ENCODE assay signal across 10 cellular contexts in genomic region chr10:22259280-22259679, GRCh38. TPM values are rescaled to one million over a fixed set of nuclear protein-coding genes. Genes with fewer than 3 reads are reported as not detected.
A peak's percentile ranks its signal among the peaks of the same experiment; 100 is the strongest.
DNase-seq lines count a peak whose midpoint lies in the region; ATAC-seq and TF ChIP-seq lines count a peak whose summit lies in the region.
"Had no signal": no experiment of that assay in that cellular context is flagged by ENCODE, and none has a peak within 500 bp of the region (broad histone marks: within the 10 kb centered on the region; RNA-seq: fewer than 3 reads in every experiment).

No MANE protein-coding gene starts in this region.

- H3K27me3 ChIP-seq in GM06990 (replicated peaks; ENCODE audit: control insufficient read depth, insufficient read depth, low read length) (no peaks in the 10 kb centered on the region), SK-N-SH (ENCODE audit: insufficient read depth) (peaks cover 5% of the 10 kb centered on the region; the same call in 1 of the 2 replicates)

- no peak overlapping the region for H3K9ac ChIP-seq in SK-N-SH

- no peak overlapping the region for H3K4me3 ChIP-seq in GM06990 (replicated peaks; ENCODE audit: low read depth, low read length)
- no peak overlapping the region for H3K4me3 ChIP-seq in SK-N-SH (ENCODE audit: low read depth in 2 of 2, low read length in 1 of 2)
- H3K4me3 ChIP-seq: hepatocyte had no signal

- H2AFZ ChIP-seq in SK-N-SH (ENCODE audit: low read depth), result no peak overlapping the region
- H2AFZ ChIP-seq: hepatocyte had no signal

- CTCF ChIA-PET in SK-N-SH (lab: Yijun Ruan, JAX), result interaction anchor here (1.0 to 1.5 kb wide), 2 partner anchors 13 to 56 kb away, joined by 3 read pairs; no protein-coding TSS in a partner anchor

- H4K20me1 ChIP-seq in SK-N-SH (ENCODE audit: insufficient read depth), result no peaks in the 10 kb centered on the region

- no peak for TF ChIP-seq EP300 in SK-N-SH (IDR thresholded peaks at IDR 0.05; ENCODE audit: borderline replicate concordance in 1 of 2, low read depth in 1 of 2, low read length in 1 of 2)

- no peaks in the 10 kb centered on the region for H3F3A ChIP-seq in SK-N-SH (replicated peaks; ENCODE audit: insufficient read depth)

- DNase-seq in GM06990 (ENCODE audit: extremely low read depth, insufficient read length) (no peak), SK-N-SH (no peak), germinal center (ENCODE audit: low spot score) (peak; percentile 18), NCI-H2081 (lab: John Stamatoyannopoulos, UW) (no peak)
- DNase-seq in activated CD4-positive, CD25-positive, alpha-beta regulatory T cell treated with anti-CD3 and anti-CD28 coated beads, Interleukin-2, amount 50 U/mL, for 72 hours, result no peak
- DNase-seq: NCI-H1048 had no signal

- H3K4me1 ChIP-seq in SK-N-SH (ENCODE audit: control insufficient read depth in 1 of 2, insufficient read depth in 2 of 2, low read depth in 1 of 2, low read length in 1 of 2), result no peaks in the 10 kb centered on the region

- H3K79me2 ChIP-seq in SK-N-SH (ENCODE audit: insufficient read depth), result no peaks in the 10 kb centered on the region
- H3K79me2 ChIP-seq: hepatocyte had no signal

- TF ChIP-seq RAD21 in SK-N-SH (IDR thresholded peaks at IDR 0.05; ENCODE audit: low read length), result 0 out of 2 replicates have a peak, but pooled peaks have one; percentile 12

- H3K9me2 ChIP-seq in SK-N-SH, result no peaks in the 10 kb centered on the region

- ATAC-seq in GM21717 (IDR thresholded peaks at IDR 0.05; ENCODE audit: unreplicated experiment) (peak; percentile 68), GM18870 (IDR thresholded peaks at IDR 0.05; ENCODE audit: unreplicated experiment) (no peak), GM21528 (IDR thresholded peaks at IDR 0.05; ENCODE audit: low FRiP score, unreplicated experiment) (no peak)

- TF ChIP-seq CTCF in GM06990 (IDR thresholded peaks at IDR 0.05; ENCODE audit: insufficient read depth, low read length, poor library complexity, severe bottlenecking) (peak; percentile 42), SK-N-SH (IDR thresholded peaks at IDR 0.05) (no peak)

- H3K9me3 ChIP-seq in SK-N-SH, result no peaks in the 10 kb centered on the region

- H3K27ac ChIP-seq in SK-N-SH (ENCODE audit: low read depth in 2 of 2, low read length in 1 of 2), result no peak overlapping the region
- H3K27ac ChIP-seq: hepatocyte had no signal

- POLR2A ChIA-PET in SK-N-SH (lab: Yijun Ruan, JAX), result no interaction called here

- WGBS in SK-N-SH (ENCODE audit: low lambda C conversion rate), result 63% methylated on average over 3 of the region's 3 CpGs

- H3K36me3 ChIP-seq in GM06990 (ENCODE audit: control insufficient read depth, insufficient read depth, low read length), result no peaks in the 10 kb centered on the region
- H3K36me3 ChIP-seq in SK-N-SH (replicated peaks in 1 of 2; ENCODE audit: control insufficient read depth in 1 of 2, insufficient read depth in 2 of 2, low read length in 1 of 2), result no peaks in the 10 kb centered on the region

- H3K4me2 ChIP-seq in SK-N-SH, result no peak overlapping the region
- H3K4me2 ChIP-seq: hepatocyte had no signal

TF ChIP-seq in SK-N-SH, 30 proteins besides CTCF, POLR2A, EP300 and RAD21:
- TF ChIP-seq CHD2 (IDR thresholded peaks at IDR 0.05; ENCODE audit: low read length, partially characterized antibody) (no peak), TEAD4 (IDR thresholded peaks at IDR 0.05; ENCODE audit: borderline replicate concordance, insufficient read depth) (no peak), IRF3 (IDR thresholded peaks at IDR 0.05; ENCODE audit: low read depth, low read length) (no peak), MXI1 (IDR thresholded peaks at IDR 0.05; ENCODE audit: low read depth, low read length) (no peak), NFIC (IDR thresholded peaks at IDR 0.05; ENCODE audit: borderline replicate concordance) (no peak), YY1 (IDR thresholded peaks at IDR 0.05; ENCODE audit: low read depth) (no peak), NRF1 (IDR thresholded peaks at IDR 0.05; ENCODE audit: low read depth, low read length) (no peak), FOXJ3 (CRISPR knock-in tag; IDR thresholded peaks at IDR 0.05) (no peak), ELF1 (IDR thresholded peaks at IDR 0.05) (no peak), POLR2AphosphoS5 (IDR thresholded peaks at IDR 0.05; ENCODE audit: low read depth, low read length) (no peak), USF2 (IDR thresholded peaks at IDR 0.05; ENCODE audit: borderline replicate concordance, low read depth, low read length) (no peak)

RNA-seq across cellular contexts. Expression of gene EBLN1, which starts 41.5 kb away (rescaled TPM):
- polyA plus RNA-seq in SK-N-SH (2012; rRNA removed), result not detected in 2 replicates
- not detected in 2 replicates for polyA plus RNA-seq in SK-N-SH (2012; cell fraction: cytosol; rRNA removed)
- polyA plus RNA-seq in SK-N-SH (2012; cell fraction: nucleus; rRNA removed), result not detected in 2 replicates
- polyA plus RNA-seq: hepatocyte had no signal

RNA-seq across cellular contexts. Expression of gene COMMD3, which starts 56.9 kb away (rescaled TPM):
- 26.9 and 36.5 TPM in 2 replicates for polyA plus RNA-seq in SK-N-SH (2012; rRNA removed)
- polyA plus RNA-seq in SK-N-SH (2012; cell fraction: cytosol; rRNA removed), result 37.1 and 46.6 TPM in 2 replicates
- 33.7 and 52.1 TPM in 2 replicates for polyA plus RNA-seq in SK-N-SH (2012; cell fraction: nucleus; rRNA removed)
